In the genomic region with DNA sequence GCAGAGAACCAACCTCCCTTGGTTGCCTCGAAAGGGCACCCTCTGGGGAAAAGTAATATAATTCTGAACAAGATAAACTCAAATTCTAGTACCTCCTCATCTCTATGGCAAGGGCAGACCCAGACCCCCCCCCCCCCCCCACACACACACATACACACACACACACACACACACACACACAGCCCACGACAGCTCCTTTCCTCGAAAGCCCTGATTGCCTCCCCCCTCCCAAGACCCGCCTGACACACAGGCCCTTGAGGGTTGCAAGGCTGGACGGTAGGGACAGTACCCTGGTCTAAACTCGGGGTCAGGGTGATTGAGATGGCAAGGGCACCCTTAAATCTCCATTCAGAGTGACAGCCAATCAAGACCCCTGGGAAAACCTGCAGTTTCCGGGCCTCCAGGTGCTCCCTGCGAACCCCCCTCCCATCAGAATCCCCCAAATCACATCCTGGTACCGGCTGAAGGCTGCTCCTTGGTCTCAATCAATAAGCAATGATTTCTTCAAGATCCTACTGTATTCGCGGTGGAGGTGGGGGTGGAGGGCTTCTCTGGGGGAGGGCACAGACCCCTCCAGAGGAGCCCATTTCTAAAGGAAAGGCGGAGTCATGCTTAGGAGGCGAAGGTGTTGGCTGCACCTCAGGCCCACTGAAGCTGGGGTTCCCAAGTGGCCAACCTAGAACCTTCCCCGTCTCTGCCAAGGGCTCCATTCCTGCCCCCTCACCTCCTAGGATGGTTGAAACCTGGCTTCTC, we compare ENCODE assay signal across 8 cellular contexts.
DNase-seq lines count a peak whose midpoint lies in the region; ATAC-seq, FAIRE-seq and TF ChIP-seq lines count a peak whose summit lies in the region.

No MANE protein-coding gene starts in this region.

- ATAC-seq in GM18861 (IDR thresholded peaks at IDR 0.05; ENCODE audit: unreplicated experiment), result no peak

- peaks cover 5% of the 10 kb centered on the region for H3K9me3 Mint-ChIP-seq in T-helper 2 cell treated with Interferon-gamma antibody and Interleukin-4, amounts not matched to agents 5 μg/mL and 100 μg/mL, for 36 hours
- H3K9me3 Mint-ChIP-seq in astrocyte (ENCODE audit: unreplicated experiment), result no peaks in the 10 kb centered on the region

- no peaks in the 10 kb centered on the region for H3K36me3 Mint-ChIP-seq in T-helper 2 cell treated with Interferon-gamma antibody and Interleukin-4, amounts not matched to agents 5 μg/mL and 100 μg/mL, for 36 hours (ENCODE audit: low read depth)
- H3K36me3 Mint-ChIP-seq in astrocyte (ENCODE audit: low read depth, unreplicated experiment), result no peaks in the 10 kb centered on the region

- peaks cover 14% of the 10 kb centered on the region for H3K4me1 ChIP-seq in astrocyte (ENCODE audit: insufficient read depth, low read length)
- H3K4me1 ChIP-seq in adrenal gland (replicated peaks in 1 of 2), result peaks cover 6 to 13% of the 10 kb centered on the region in 2 donors

- DNase-seq in T-helper 2 cell treated with Interferon-gamma antibody and Interleukin-4, amounts not matched to agents 5 μg/mL and 100 μg/mL, for 36 hours (ENCODE audit: low spot score), result no peak
- DNase-seq in T-helper 2 cell, result no peak
- no peak for DNase-seq in astrocyte (ENCODE audit: low read depth)
- DNase-seq in kidney epithelial cell (ENCODE audit: low read depth), result no peak
- peak in 3 of 49 donors; percentile 20 to 36 (median 31) for DNase-seq in substantia nigra (lab: John Stamatoyannopoulos, UW)
- no peak for DNase-seq in adrenal gland
- no peak for DNase-seq in kidney glomerular epithelial cell (lab: John Stamatoyannopoulos, UW)

- peak overlapping the region; percentile 99 for H3K4me2 ChIP-seq in astrocyte (ENCODE audit: low read length)

- no peak for TF ChIP-seq POLR2A in adrenal gland (IDR thresholded peaks at IDR 0.05)

- H3K9me3 ChIP-seq in astrocyte (ENCODE audit: insufficient read depth, low read depth, low read length), result no peaks in the 10 kb centered on the region
- H3K9me3 ChIP-seq in adrenal gland (replicated peaks in 1 of 3), result no peaks in the 10 kb centered on the region

- peak overlapping the region; percentile 79 for H3K9ac ChIP-seq in astrocyte (ENCODE audit: low read length)

- H4K20me1 ChIP-seq in astrocyte (ENCODE audit: insufficient read depth, low read length), result peaks cover 7% of the 10 kb centered on the region

- peak overlapping the region; percentile 8 for H3K27ac Mint-ChIP-seq in T-helper 2 cell treated with Interferon-gamma antibody and Interleukin-4, amounts not matched to agents 5 μg/mL and 100 μg/mL, for 36 hours
- peak overlapping the region; percentile 53 for H3K27ac Mint-ChIP-seq in astrocyte (ENCODE audit: unreplicated experiment)

- no peak overlapping the region for H3K27ac ChIP-seq in astrocyte (ENCODE audit: low read depth, low read length)
- H3K27ac ChIP-seq in substantia nigra (ENCODE audit: low read depth, low read length, poor library complexity, severe bottlenecking), result peak overlapping the region; percentile 97
- H3K27ac ChIP-seq in adrenal gland, result peak overlapping the region in 2 of 5 donors; percentile 30 to 89

- H3K27me3 Mint-ChIP-seq in T-helper 2 cell treated with Interferon-gamma antibody and Interleukin-4, amounts not matched to agents 5 μg/mL and 100 μg/mL, for 36 hours (ENCODE audit: low read depth), result peaks cover 4% of the 10 kb centered on the region
- peaks cover 5% of the 10 kb centered on the region for H3K27me3 Mint-ChIP-seq in astrocyte (ENCODE audit: low read depth, unreplicated experiment)

- 49 to 68% (median 63%) methylated on average over 8 to 14 of the region's 14 CpGs for WGBS in adrenal gland, 4 donors

- no peak for FAIRE-seq in astrocyte (lab: Jason Lieb, UNC)

- H3K4me1 Mint-ChIP-seq in T-helper 2 cell treated with Interferon-gamma antibody and Interleukin-4, amounts not matched to agents 5 μg/mL and 100 μg/mL, for 36 hours (ENCODE audit: low read depth), result peaks cover 5% of the 10 kb centered on the region
- no peaks in the 10 kb centered on the region for H3K4me1 Mint-ChIP-seq in astrocyte (ENCODE audit: low read depth, unreplicated experiment)

- no peaks in the 10 kb centered on the region for H3K36me3 ChIP-seq in astrocyte (ENCODE audit: insufficient read depth, low read length)
- no peaks in the 10 kb centered on the region for H3K36me3 ChIP-seq in kidney epithelial cell (ENCODE audit: control insufficient read depth, insufficient read depth, low read length)
- no peaks in the 10 kb centered on the region for H3K36me3 ChIP-seq in adrenal gland (replicated peaks in 1 of 2)

- peak overlapping the region; percentile 86 for H2AFZ ChIP-seq in astrocyte (ENCODE audit: low read depth, low read length)

- no peaks in the 10 kb centered on the region for H3K27me3 ChIP-seq in astrocyte (ENCODE audit: insufficient read depth, low read length)
- H3K27me3 ChIP-seq in kidney epithelial cell (ENCODE audit: control insufficient read depth, insufficient read depth, low read length), result no peaks in the 10 kb centered on the region
- H3K27me3 ChIP-seq in adrenal gland, result no peaks in the 10 kb centered on the region

- H3K4me3 ChIP-seq in astrocyte (ENCODE audit: insufficient read depth, low read depth, low read length) (peak overlapping the region; percentile 63), kidney epithelial cell (ENCODE audit: low read depth, low read length) (peak overlapping the region; percentile 69), adrenal gland (peak overlapping the region in 2 of 4 donors; percentile 67 to 93)

- intact Hi-C loops in adrenal gland (cut with DNase I), result no loop called here

- peaks cover 15% of the 10 kb centered on the region for H3K79me2 ChIP-seq in astrocyte (ENCODE audit: insufficient read depth, low read length)

- H3K4me3 Mint-ChIP-seq in T-helper 2 cell treated with Interferon-gamma antibody and Interleukin-4, amounts not matched to agents 5 μg/mL and 100 μg/mL, for 36 hours, result peak overlapping the region; percentile 39
- peak overlapping the region; percentile 85 for H3K4me3 Mint-ChIP-seq in astrocyte (ENCODE audit: unreplicated experiment)

- TF ChIP-seq CTCF in astrocyte (IDR thresholded peaks at IDR 0.05; ENCODE audit: insufficient read depth, low read depth, low read length) (no peak), kidney epithelial cell (IDR thresholded peaks at IDR 0.05; ENCODE audit: insufficient read depth, low read length, poor library complexity, severe bottlenecking) (no peak), adrenal gland (IDR thresholded peaks at IDR 0.05) (no peak)
